28 cellular contexts compared by ENCODE assay signal in the genomic region with DNA sequence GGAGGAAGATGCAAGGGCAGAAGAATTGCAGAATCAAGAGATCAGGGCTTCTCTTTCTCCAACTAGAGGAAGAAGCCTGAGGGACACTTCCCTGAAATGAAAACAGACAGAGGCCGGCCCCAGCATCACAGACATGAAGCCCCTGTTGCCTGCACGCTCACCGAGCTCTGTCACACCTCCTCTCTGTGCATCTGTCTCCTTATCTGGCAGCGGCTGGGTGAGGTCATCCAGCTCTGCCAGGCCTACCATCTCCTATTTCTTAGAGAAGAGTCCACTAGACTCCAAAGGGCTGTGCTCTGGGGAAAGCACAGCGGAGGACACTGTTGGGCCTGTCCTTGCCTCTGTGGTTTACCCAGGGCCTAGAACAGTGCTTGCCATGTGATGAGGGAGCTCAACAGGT.
A peak's percentile ranks its signal among the peaks of the same experiment; 100 is the strongest.
DNase-seq lines count a peak whose midpoint lies in the region; ATAC-seq and TF ChIP-seq lines count a peak whose summit lies in the region.
"Had no signal": no experiment of that assay in that cellular context is flagged by ENCODE, and none has a peak within 500 bp of the region (broad histone marks: within the 10 kb centered on the region; RNA-seq: fewer than 3 reads in every experiment).

No MANE protein-coding gene starts in this region.

- no peak overlapping the region for H3K27ac ChIP-seq in left ventricle myocardium inferior (replicated peaks)
- H3K27ac ChIP-seq: A549, HL-60, neutrophil had no signal

- no peak overlapping the region for H3K4me3 ChIP-seq in left ventricle myocardium inferior
- H3K4me3 ChIP-seq: A549, MG63 had no signal

- intact Hi-C loops in left ventricle myocardium superior (cut with micrococcal nuclease), result no loop called here
- intact Hi-C loops in left ventricle myocardium inferior (cut with micrococcal nuclease), result no loop called here
- intact Hi-C loops in head of caudate nucleus (cut with DNase I), result no loop called here

- H3K27me3 ChIP-seq in left ventricle myocardium inferior (ENCODE audit: low read depth), result peaks cover 96% of the 10 kb centered on the region
- H3K27me3 ChIP-seq: MG63, neutrophil had no signal

- TF ChIP-seq CTCF in left ventricle myocardium inferior (IDR thresholded peaks at IDR 0.05; ENCODE audit: borderline replicate concordance), result no peak

- no peaks in the 10 kb centered on the region for H3K9me3 ChIP-seq in left ventricle myocardium inferior (replicated peaks)
- H3K9me3 ChIP-seq: A549, MG63, neutrophil had no signal

- no peaks in the 10 kb centered on the region for H3K36me3 ChIP-seq in left ventricle myocardium inferior
- H3K36me3 ChIP-seq: MG63, neutrophil had no signal

- DNase-seq in left ventricle myocardium superior, result peak; percentile 15
- no peak for DNase-seq in left ventricle myocardium inferior
- DNase-seq in NCI-H226, result peak; percentile 14
- DNase-seq in erythroblast (lab: John Stamatoyannopoulos, UW), result peak; percentile 9 to 17
- DNase-seq in activated T-cell treated with anti-CD3 and anti-CD28 coated beads, Interleukin-2, amount 50 U/mL, for 48 hours, result no peak
- DNase-seq in head of caudate nucleus, result no peak
- DNase-seq: activated CD4-positive, alpha-beta memory T cell treated with anti-CD3 and anti-CD28 coated beads, Interleukin-2, amount 10 ng/mL, durations not matched to agents 7 days and 5 days; activated CD4-positive, alpha-beta T cell treated with anti-CD3 and anti-CD28 coated beads for 1 hour; activated CD8-positive, alpha-beta memory T cell treated with anti-CD3 and anti-CD28 coated beads, Interleukin-2, amount 50 U/mL, for 4 hours; activated naive CD4-positive, alpha-beta T cell treated with anti-CD3 and anti-CD28 coated beads for 36 hours; CD4-positive, alpha-beta memory T cell; central memory CD4-positive, alpha-beta T cell; DMS153; KG1; MG63; NCI-H2081 treated with DMSO at 0.1 percent for 48 hours; NK-92 treated with Interleukin-12 subunit alpha and Interleukin-12 subunit beta, amount 100 ng/mL, for 24 hours; PC-3; Right ventricle myocardium superior; stimulated activated CD4-positive, alpha-beta T cell treated with anti-CD3 and anti-CD28 coated beads, Interleukin-1b, Interleukin-23, amount 100 ng/mL, for 48 hours; stimulated activated naive CD4-positive, alpha-beta T cell treated with Interleukin-2 at 50 U/mL for 16 hours had no signal

- ATAC-seq in left ventricle myocardium superior (no peak), GM19455 (IDR thresholded peaks at IDR 0.05; ENCODE audit: unreplicated experiment) (no peak), GM21529 (IDR thresholded peaks at IDR 0.05; ENCODE audit: unreplicated experiment) (no peak)
- ATAC-seq: A549, left lobe of liver, PC-3, right cardiac atrium had no signal

- no peaks in the 10 kb centered on the region for H3K4me1 ChIP-seq in left ventricle myocardium inferior
- H3K4me1 ChIP-seq: A549 had no signal

- TF ChIP-seq POLR2A in erythroblast (IDR thresholded peaks at IDR 0.05; ENCODE audit: low read length), result no peak

Comparison
In these comparisons a context has a peak if more than half of its experiments do, and no peak if none do; other contexts are left out.
1. DNase-seq: peak in left ventricle myocardium superior (single experiment), NCI-H226 (single experiment) and erythroblast (2 of 2); none in left ventricle myocardium inferior (single experiment), activated T-cell treated with anti-CD3 and anti-CD28 coated beads, Interleukin-2, amount 50 U/mL, for 48 hours (0 of 2) and head of caudate nucleus (0 of 42).